ENCODE assay signal across 31 cellular contexts in the genomic region with DNA sequence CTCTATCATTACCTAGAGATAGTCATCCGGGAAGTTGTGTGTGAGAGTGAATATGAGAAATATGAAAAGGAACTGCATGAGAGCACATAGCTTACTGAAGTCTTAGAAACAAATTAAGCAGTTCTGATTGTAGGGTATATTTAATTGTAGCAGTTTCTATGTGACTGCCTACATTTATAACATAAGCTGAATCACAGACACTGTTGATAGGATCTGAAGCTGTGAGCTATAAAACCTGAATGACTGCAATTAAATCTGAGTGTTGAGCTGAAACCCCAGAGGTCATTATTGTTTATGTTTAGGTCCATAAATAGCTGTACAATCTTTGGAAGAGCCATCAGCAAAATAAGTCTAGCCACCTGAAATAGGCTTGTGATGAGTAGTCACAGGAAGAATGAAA.
"Had no signal": no experiment of that assay in that cellular context is flagged by ENCODE, and none has a peak within 500 bp of the region (broad histone marks: within the 10 kb centered on the region; RNA-seq: fewer than 3 reads in every experiment).

No MANE protein-coding gene starts in this region.

- H3K27ac Mint-ChIP-seq: activated CD4-positive, alpha-beta memory T cell treated with anti-CD3 and anti-CD28 coated beads, Interleukin-2, amount 10 ng/mL, durations not matched to agents 7 days and 5 days; activated CD8-positive, alpha-beta memory T cell treated with anti-CD3 and anti-CD28 coated beads, Interleukin-2, amount 10 ng/mL, durations not matched to agents 7 days and 5 days; activated naive CD4-positive, alpha-beta T cell treated with anti-CD3 and anti-CD28 coated beads, Interleukin-2, amount 10 ng/mL, durations not matched to agents 7 days and 5 days; activated naive CD8-positive, alpha-beta T cell; activated naive CD8-positive, alpha-beta T cell treated with anti-CD3 and anti-CD28 coated beads, Interleukin-2, amount 50 U/mL, for 24 hours; brain had no signal

- H3K9me3 Mint-ChIP-seq: activated CD4-positive, alpha-beta memory T cell treated with anti-CD3 and anti-CD28 coated beads, Interleukin-2, amount 10 ng/mL, durations not matched to agents 7 days and 5 days; activated naive CD4-positive, alpha-beta T cell treated with anti-CD3 and anti-CD28 coated beads, Interleukin-2, amount 10 ng/mL, durations not matched to agents 7 days and 5 days; activated naive CD8-positive, alpha-beta T cell treated with anti-CD3 and anti-CD28 coated beads, Interleukin-2, amount 50 U/mL, for 24 hours; brain had no signal

- H3K4me3 ChIP-seq: PC-9 had no signal

- H3K36me3 Mint-ChIP-seq: activated CD8-positive, alpha-beta memory T cell treated with anti-CD3 and anti-CD28 coated beads, Interleukin-2, amount 10 ng/mL, durations not matched to agents 7 days and 5 days; activated naive CD4-positive, alpha-beta T cell treated with anti-CD3 and anti-CD28 coated beads, Interleukin-2, amount 10 ng/mL, durations not matched to agents 7 days and 5 days; brain had no signal

- H3K4me1 Mint-ChIP-seq: activated CD4-positive, alpha-beta memory T cell treated with anti-CD3 and anti-CD28 coated beads, Interleukin-2, amount 10 ng/mL, durations not matched to agents 7 days and 5 days; activated CD8-positive, alpha-beta memory T cell treated with anti-CD3 and anti-CD28 coated beads, Interleukin-2, amount 10 ng/mL, durations not matched to agents 7 days and 5 days; activated naive CD4-positive, alpha-beta T cell treated with anti-CD3 and anti-CD28 coated beads, Interleukin-2, amount 10 ng/mL, durations not matched to agents 7 days and 5 days; activated naive CD8-positive, alpha-beta T cell treated with anti-CD3 and anti-CD28 coated beads, Interleukin-2, amount 50 U/mL, for 24 hours had no signal

- DNase-seq: activated CD4-positive, alpha-beta memory T cell treated with anti-CD3 and anti-CD28 coated beads, Interleukin-2, amount 10 ng/mL, durations not matched to agents 7 days and 5 days; activated CD4-positive, alpha-beta T cell treated with anti-CD3 and anti-CD28 coated beads for 1 hour; activated CD4-positive, alpha-beta T cell treated with anti-CD3 and anti-CD28 coated beads for 48 hours; activated CD4-positive, CD25-positive, alpha-beta regulatory T cell; activated CD8-positive, alpha-beta memory T cell treated with anti-CD3 and anti-CD28 coated beads for 24 hours; activated CD8-positive, alpha-beta memory T cell treated with anti-CD3 and anti-CD28 coated beads, Interleukin-2, amount 10 ng/mL, durations not matched to agents 7 days and 5 days; activated CD8-positive, alpha-beta memory T cell treated with anti-CD3 and anti-CD28 coated beads, Interleukin-2, amount 50 U/mL, for 48 hours; activated effector memory CD4-positive, alpha-beta T cell treated with Interleukin-2 at 50 U/mL for 16 hours; activated naive CD4-positive, alpha-beta T cell treated with anti-CD3 and anti-CD28 coated beads, Interleukin-2, amount 10 ng/mL, durations not matched to agents 7 days and 5 days; activated naive CD8-positive, alpha-beta T cell treated with anti-CD3 and anti-CD28 coated beads, Interleukin-2, amount 50 U/mL, for 24 hours; activated T-cell treated with anti-CD3 and anti-CD28 coated beads, Interleukin-2, amount 50 U/mL, for 48 hours; anterior cingulate cortex; caudate nucleus; cerebellar nuclear complex; NCI-H1930; NCI-H2081 treated with DMSO at 0.1 percent for 48 hours; NCI-H2171; NCI-H446; NCI-H524 treated with DMSO at 0.1 percent for 48 hours; PC-9; SIG-M5; T-helper 1 cell; T-helper 2 cell; T-helper 9 cell; WERI-Rb-1 had no signal

- FAIRE-seq: bronchial epithelial cell, RCC 7860 had no signal

- H3K4me3 Mint-ChIP-seq: activated CD4-positive, alpha-beta memory T cell treated with anti-CD3 and anti-CD28 coated beads, Interleukin-2, amount 10 ng/mL, durations not matched to agents 7 days and 5 days; activated CD8-positive, alpha-beta memory T cell treated with anti-CD3 and anti-CD28 coated beads, Interleukin-2, amount 10 ng/mL, durations not matched to agents 7 days and 5 days; activated naive CD4-positive, alpha-beta T cell treated with anti-CD3 and anti-CD28 coated beads, Interleukin-2, amount 10 ng/mL, durations not matched to agents 7 days and 5 days; activated naive CD8-positive, alpha-beta T cell; activated naive CD8-positive, alpha-beta T cell treated with anti-CD3 and anti-CD28 coated beads, Interleukin-2, amount 50 U/mL, for 24 hours; brain had no signal

- ATAC-seq: activated CD8-positive, alpha-beta memory T cell treated with anti-CD3 and anti-CD28 coated beads, Interleukin-2, amount 10 ng/mL, durations not matched to agents 7 days and 5 days; activated naive CD8-positive, alpha-beta T cell treated with anti-CD3 and anti-CD28 coated beads, Interleukin-2, amount 50 U/mL, for 24 hours; Right ventricle myocardium inferior; SK-N-SH treated with all-trans-retinoic acid at 6 μM for 48 hours had no signal
